In the genomic region with DNA sequence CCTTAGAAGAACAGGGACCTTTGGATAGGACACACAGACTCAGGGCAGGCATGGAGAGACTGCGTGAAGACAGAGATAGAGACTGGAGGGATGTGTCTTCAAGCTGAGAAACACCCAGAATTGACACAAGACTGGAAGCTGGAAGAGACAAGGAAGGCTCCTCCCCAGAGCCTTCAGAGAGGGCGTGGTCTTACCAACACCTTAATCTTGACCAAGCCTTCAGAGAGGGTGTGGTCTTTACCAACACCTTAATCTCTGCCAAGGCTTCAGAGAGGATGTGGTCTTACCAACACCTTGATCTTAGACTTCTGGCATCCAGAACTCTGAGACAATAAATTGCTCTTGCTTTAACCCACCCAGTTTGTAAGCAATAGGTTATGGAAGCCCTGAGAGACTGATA, we compare ENCODE assay signal across 18 cellular contexts.
"Had no signal": no experiment of that assay in that cellular context is flagged by ENCODE, and none has a peak within 500 bp of the region (broad histone marks: within the 10 kb centered on the region; RNA-seq: fewer than 3 reads in every experiment).

No MANE protein-coding gene starts in this region.

- H3K4me1 Mint-ChIP-seq: stimulated activated naive B cell treated with anti-CD40 and anti-IgM and Interleukin-4, amounts not matched to agents 10 μg/mL and 1 μg/mL and 100 μg/mL, for 72 hours; stimulated activated naive CD8-positive, alpha-beta T cell treated with anti-CD3 and anti-CD28 coated beads, Interleukin-15, amount 100 ng/mL, for 72 hours had no signal

- H3K27me3 Mint-ChIP-seq: stimulated activated naive CD8-positive, alpha-beta T cell treated with anti-CD3 and anti-CD28 coated beads, Interleukin-15, amount 100 ng/mL, for 72 hours had no signal

- H3K27ac ChIP-seq: dorsolateral prefrontal cortex, gastrocnemius medialis, heart right ventricle, neutrophil, psoas muscle, testis, transverse colon had no signal

- H3K36me3 ChIP-seq: gastrocnemius medialis, heart right ventricle, neutrophil, transverse colon had no signal

- H3K4me3 Mint-ChIP-seq: naive thymus-derived CD8-positive, alpha-beta T cell; stimulated activated naive B cell treated with anti-CD40 and anti-IgM and Interleukin-4, amounts not matched to agents 10 μg/mL and 1 μg/mL and 100 μg/mL, for 72 hours; stimulated activated naive CD8-positive, alpha-beta T cell treated with anti-CD3 and anti-CD28 coated beads, Interleukin-15, amount 100 ng/mL, for 72 hours had no signal

- H3K4me3 ChIP-seq: dorsolateral prefrontal cortex, gastrocnemius medialis, heart right ventricle, psoas muscle, testis, transverse colon had no signal

- H3K27ac Mint-ChIP-seq: stimulated activated naive B cell treated with anti-CD40 and anti-IgM and Interleukin-4, amounts not matched to agents 10 μg/mL and 1 μg/mL and 100 μg/mL, for 72 hours had no signal

- H3K27me3 ChIP-seq: dorsolateral prefrontal cortex, gastrocnemius medialis, heart right ventricle, neutrophil, testis, transverse colon had no signal

- H3K4me1 ChIP-seq: testis had no signal

- DNase-seq: cortex of kidney; dorsolateral prefrontal cortex; effector CD8-positive, alpha-beta T cell; gastrocnemius medialis; heart right ventricle; hypothalamus; left ventricle myocardium superior; mesendoderm; naive thymus-derived CD8-positive, alpha-beta T cell; psoas muscle; retina; stimulated activated CD4-positive, alpha-beta T cell treated with anti-CD3 and anti-CD28 coated beads, Interleukin-2, amount 100 ng/mL, for 24 hours; stimulated activated CD4-positive, alpha-beta T cell treated with anti-CD3 and anti-CD28 coated beads, Interleukin-4, amount 100 ng/mL, for 4 hours; stimulated activated naive B cell treated with anti-CD40 and anti-IgM and Interleukin-4, amounts not matched to agents 10 μg/mL and 1 μg/mL and 100 μg/mL, for 72 hours; stimulated activated naive CD8-positive, alpha-beta T cell treated with anti-CD3 and anti-CD28 coated beads, Interleukin-15, amount 100 ng/mL, for 72 hours; testis; transverse colon had no signal

- H3K36me3 Mint-ChIP-seq: naive thymus-derived CD8-positive, alpha-beta T cell; stimulated activated naive B cell treated with anti-CD40 and anti-IgM and Interleukin-4, amounts not matched to agents 10 μg/mL and 1 μg/mL and 100 μg/mL, for 72 hours had no signal

- H3K9me3 Mint-ChIP-seq: stimulated activated naive CD8-positive, alpha-beta T cell treated with anti-CD3 and anti-CD28 coated beads, Interleukin-15, amount 100 ng/mL, for 72 hours had no signal

- H3K9me3 ChIP-seq: gastrocnemius medialis, heart right ventricle, neutrophil, psoas muscle, testis, transverse colon had no signal
